In genomic region chr20:46058656-46059281, GRCh38 we compare ENCODE assay signal across 10 cellular contexts. TPM values are rescaled to one million over a fixed set of nuclear protein-coding genes. Genes with fewer than 3 reads are reported as not detected.
DNase-seq lines count a peak whose midpoint lies in the region; ATAC-seq, FAIRE-seq and TF ChIP-seq lines count a peak whose summit lies in the region.
"Had no signal": no experiment of that assay in that cellular context is flagged by ENCODE, and none has a peak within 500 bp of the region (broad histone marks: within the 10 kb centered on the region; RNA-seq: fewer than 3 reads in every experiment).

No MANE protein-coding gene starts in this region.

- H3K9ac ChIP-seq in SK-N-MC (ENCODE audit: insufficient read length) = no peak overlapping the region

- H3K27me3 ChIP-seq in right atrium auricular region (no peaks in the 10 kb centered on the region), pancreas (no peaks in the 10 kb centered on the region)

- intact Hi-C loops in pancreas (cut with DNase I) = no loop called here

- DNase-seq in DMS153 treated with DMSO at 0.1 percent for 48 hours (lab: John Stamatoyannopoulos, UW; ENCODE audit: unreplicated experiment) (peak; percentile 38), SK-N-MC (ENCODE audit: low read depth, low spot score) (no peak), right atrium auricular region (ENCODE audit: low spot score) (peak; percentile 54), pancreas (peak in 1 of 6 donors; percentile 19), NCI-H2171 treated with DMSO at 0.1 percent for 48 hours (lab: John Stamatoyannopoulos, UW) (no peak), RCC 7860 (ENCODE audit: low spot score) (no peak)
- no peak for DNase-seq in stimulated activated CD8-positive, alpha-beta memory T cell treated with anti-CD3 and anti-CD28 coated beads, Interleukin-4, amount 100 ng/mL, for 48 hours

- WGBS in pancreas, 2 donors = 33 to 41% methylated on average over 25 to 30 of the region's 30 CpGs

- peak; percentile 25 to 66 (median 50) for ATAC-seq in pancreas
- ATAC-seq in HG02885 (IDR thresholded peaks at IDR 0.05; ENCODE audit: poor library complexity, unreplicated experiment) = no peak

- H3K27ac ChIP-seq in SK-N-MC (no peak overlapping the region), right atrium auricular region (no peak overlapping the region), pancreas (no peak overlapping the region)

- no peaks in the 10 kb centered on the region for H3K9me3 ChIP-seq in SK-N-MC (ENCODE audit: low read depth, low read length)
- H3K9me3 ChIP-seq in right atrium auricular region = no peaks in the 10 kb centered on the region
- no peaks in the 10 kb centered on the region for H3K9me3 ChIP-seq in pancreas

- peak overlapping the region; percentile 58 for H3K4me3 ChIP-seq in SK-N-MC
- H3K4me3 ChIP-seq in right atrium auricular region = peak overlapping the region in 1 of 2 donors; percentile 32
- peak overlapping the region in 1 of 4 donors; percentile 27 for H3K4me3 ChIP-seq in pancreas

- TF ChIP-seq CTCF in right atrium auricular region (IDR thresholded peaks at IDR 0.05) (no peak), pancreas (IDR thresholded peaks at IDR 0.05) (no peak)

- FAIRE-seq in pancreas (lab: Jason Lieb, UNC) (no peak), RCC 7860 (lab: Jason Lieb, UNC) (no peak)
- FAIRE-seq: bronchial epithelial cell had no signal

- H3K4me1 ChIP-seq in right atrium auricular region (peaks cover 3 to 39% of the 10 kb centered on the region in 2 donors), pancreas (peaks cover 0 to 5% (median 0%) of the 10 kb centered on the region in 3 donors)

- H3K36me3 ChIP-seq in SK-N-MC (ENCODE audit: insufficient read depth, low read length) (peaks cover 29% of the 10 kb centered on the region), right atrium auricular region (peaks cover 36% of the 10 kb centered on the region), pancreas (peaks cover under 1 to 29% (median 16%) of the 10 kb centered on the region in 3 donors)

RNA-seq across cellular contexts. Expression of gene SLC12A5, which starts 29.8 kb away (rescaled TPM):
- total RNA-seq in right atrium auricular region = not detected
- total RNA-seq in pancreas = 1 to 10 TPM in 4 of 6 donors, under 1 TPM in 2; 0.35 to 2.2 (median 1.3) TPM
- 10 to 100 TPM; 12.9 to 21.5 TPM for polyA plus RNA-seq in pancreas
- total RNA-seq: bronchial epithelial cell, lower leg skin had no signal

RNA-seq across cellular contexts. Expression of gene NCOA5, which starts 31.0 kb away (rescaled TPM):
- 10 to 100 TPM; 17.8 to 23.3 TPM for total RNA-seq in right atrium auricular region
- total RNA-seq in pancreas = 10 to 100 TPM in 4 of 6 donors, 1 to 10 TPM in 2; 8.4 to 17.3 (median 12.0) TPM
- polyA plus RNA-seq in pancreas = 10 to 100 TPM; 10.9 to 19.6 TPM

RNA-seq across cellular contexts. Expression of gene MMP9, which starts 50.1 kb away (rescaled TPM):
- total RNA-seq in right atrium auricular region (1 to 10 TPM in 1 of 2 donors, under 1 TPM in 1; 0.82 to 1.8 TPM), pancreas (1 to 10 TPM in 1 of 6 donors, under 1 TPM in 4, not detected in 1; 0.19 to 1.3 (median 0.29) TPM)
- polyA plus RNA-seq in pancreas = under 1 TPM; 0.19 to 0.21 TPM

RNA-seq across cellular contexts. Expression of gene CD40, which starts 59.3 kb away (rescaled TPM):
- 10 to 100 TPM in 1 of 2 donors, 1 to 10 TPM in 1; 9.6 to 14.9 TPM for total RNA-seq in right atrium auricular region
- total RNA-seq in pancreas = 10 to 100 TPM in 2 of 6 donors, 1 to 10 TPM in 4; 8.4 to 17.3 (median 9.5) TPM
- polyA plus RNA-seq in pancreas = 10 to 100 TPM in 1 of 2 donors, 1 to 10 TPM in 1; 10.0 to 20.8 TPM

Comparison
In these comparisons a context has a peak if more than half of its experiments do, and no peak if none do; other contexts are left out.
1. DNase-seq: peak in DMS153 treated with DMSO at 0.1 percent for 48 hours (single experiment) and right atrium auricular region (single experiment); none in SK-N-MC (single experiment), NCI-H2171 treated with DMSO at 0.1 percent for 48 hours (single experiment), stimulated activated CD8-positive, alpha-beta memory T cell treated with anti-CD3 and anti-CD28 coated beads, Interleukin-4, amount 100 ng/mL, for 48 hours (single experiment) and RCC 7860 (single experiment).